In genomic region chr3:52688266-52688665, GRCh38 we compare ENCODE assay signal across 11 cellular contexts. TPM values are rescaled to one million over a fixed set of nuclear protein-coding genes. Genes with fewer than 3 reads are reported as not detected.
DNase-seq lines count a peak whose midpoint lies in the region; ATAC-seq, FAIRE-seq and TF ChIP-seq lines count a peak whose summit lies in the region.
"Had no signal": no experiment of that assay in that cellular context is flagged by ENCODE, and none has a peak within 500 bp of the region (broad histone marks: within the 10 kb centered on the region; RNA-seq: fewer than 3 reads in every experiment).

No MANE protein-coding gene starts in this region.

- H3K27me3 ChIP-seq in GM23338 (ENCODE audit: insufficient read depth) = no peaks in the 10 kb centered on the region
- H3K27me3 ChIP-seq in right lobe of liver = no peaks in the 10 kb centered on the region
- H3K27me3 ChIP-seq in dorsolateral prefrontal cortex = no peaks in the 10 kb centered on the region
- H3K27me3 ChIP-seq in pancreas = no peaks in the 10 kb centered on the region

- intact Hi-C loops in activated T-helper 1 cell treated with anti-CD3 and anti-CD28 coated beads, Interleukin-12 subunit alpha, Interleukin-12 subunit beta, Interleukin-2, Interleukin-4 antibody, amounts not matched to agents 30 ng/mL and 10 ng/mL and 1 ng/mL, durations not matched to agents 14 hours and 24 hours and 36 hours (cut with micrococcal nuclease) = loop anchor here (10.0 kb wide), 3 partner anchors 413 to 703 kb away; partner anchors contain the start of genes ACY1, DUSP7 and WDR82
- intact Hi-C loops in right lobe of liver (cut with DNase I) (no loop called here), dorsolateral prefrontal cortex (cut with DNase I) (loop anchor here (5.0 to 10.0 kb wide), 5 partner anchors 84 to 281 kb away; partner anchors contain the start of genes NEK4 (in 1 of the 2) and NISCH (in 1 of the 2)), pancreas (cut with DNase I) (no loop called here)

- no peaks in the 10 kb centered on the region for H3K9me3 Mint-ChIP-seq in GM23338
- H3K9me3 Mint-ChIP-seq in activated T-helper 1 cell treated with anti-CD3 and anti-CD28 coated beads, Interleukin-12 subunit alpha, Interleukin-12 subunit beta, Interleukin-2, Interleukin-4 antibody, amounts not matched to agents 30 ng/mL and 10 ng/mL and 1 ng/mL, durations not matched to agents 14 hours and 24 hours and 36 hours = no peaks in the 10 kb centered on the region

- peaks cover 24% of the 10 kb centered on the region for H4K20me1 ChIP-seq in GM23338 (replicated peaks; ENCODE audit: insufficient read depth)

- no peak for FAIRE-seq in A549 (lab: Jason Lieb, UNC)
- no peak for FAIRE-seq in pancreas (lab: Jason Lieb, UNC)
- FAIRE-seq: small intestine had no signal

- ATAC-seq in A549 (no peak), GM23338 (no peak), right lobe of liver (no peak), HG03457 (IDR thresholded peaks at IDR 0.05; ENCODE audit: unreplicated experiment) (no peak), pancreas (no peak)

- TF ChIP-seq RAD21 in A549 (conservative IDR thresholded peaks at IDR 0.05 in 1 of 2, IDR thresholded peaks at IDR 0.05 in 1 of 2) = no peak

- H3K9me3 ChIP-seq in A549 (no peaks in the 10 kb centered on the region), right lobe of liver (no peaks in the 10 kb centered on the region), pancreas (no peaks in the 10 kb centered on the region)

- H2AFZ ChIP-seq in GM23338 = no peak overlapping the region

- H3F3A ChIP-seq in GM23338 (replicated peaks; ENCODE audit: low read depth) = peaks cover 54% of the 10 kb centered on the region

- H3K4me1 ChIP-seq in A549 = peaks cover 36% of the 10 kb centered on the region; the same call in 2 of the 3 replicates
- peaks cover 12% of the 10 kb centered on the region; the same call in 1 of the 2 replicates for H3K4me1 ChIP-seq in GM23338 (ENCODE audit: insufficient read depth)
- H3K4me1 ChIP-seq in right lobe of liver = peaks cover 0 to 35% (median 11%) of the 10 kb centered on the region in 4 donors
- peaks cover 25 to 33% (median 28%) of the 10 kb centered on the region in 3 donors for H3K4me1 ChIP-seq in pancreas

- peaks cover 11% of the 10 kb centered on the region for H3K27me3 Mint-ChIP-seq in GM23338 (ENCODE audit: insufficient read depth, low read depth, poor library complexity)
- no peaks in the 10 kb centered on the region for H3K27me3 Mint-ChIP-seq in activated T-helper 1 cell treated with anti-CD3 and anti-CD28 coated beads, Interleukin-12 subunit alpha, Interleukin-12 subunit beta, Interleukin-2, Interleukin-4 antibody, amounts not matched to agents 30 ng/mL and 10 ng/mL and 1 ng/mL, durations not matched to agents 14 hours and 24 hours and 36 hours (ENCODE audit: insufficient read depth)

- peaks cover 79% of the 10 kb centered on the region for H3K36me3 Mint-ChIP-seq in GM23338 (ENCODE audit: low read depth)
- H3K36me3 Mint-ChIP-seq in activated T-helper 1 cell treated with anti-CD3 and anti-CD28 coated beads, Interleukin-12 subunit alpha, Interleukin-12 subunit beta, Interleukin-2, Interleukin-4 antibody, amounts not matched to agents 30 ng/mL and 10 ng/mL and 1 ng/mL, durations not matched to agents 14 hours and 24 hours and 36 hours (ENCODE audit: low read depth) = peaks cover 62% of the 10 kb centered on the region

- peaks cover 71% of the 10 kb centered on the region for H3K79me2 ChIP-seq in GM23338 (replicated peaks; ENCODE audit: insufficient read depth)

- peaks cover 61% of the 10 kb centered on the region for H3K36me3 ChIP-seq in GM23338 (ENCODE audit: insufficient read depth)
- H3K36me3 ChIP-seq in right lobe of liver = peaks cover 27 to 62% (median 47%) of the 10 kb centered on the region in 4 donors
- H3K36me3 ChIP-seq in pancreas = peaks cover 9 to 48% (median 47%) of the 10 kb centered on the region in 3 donors

- no peak for TF ChIP-seq POLR2A in A549 (IDR thresholded peaks at IDR 0.05; ENCODE audit: low read length)
- TF ChIP-seq POLR2A in right lobe of liver (IDR thresholded peaks at IDR 0.05) = peak; percentile 17

- no peak for TF ChIP-seq CTCF in A549 (IDR thresholded peaks at IDR 0.05)
- no peak for TF ChIP-seq CTCF in GM23338 (conservative IDR thresholded peaks at IDR 0.05; ENCODE audit: low read depth in 2 of 2)
- TF ChIP-seq CTCF in right lobe of liver (IDR thresholded peaks at IDR 0.05) = peak in 1 of 4 donors; percentile 1
- no peak for TF ChIP-seq CTCF in dorsolateral prefrontal cortex (IDR thresholded peaks at IDR 0.05 in 54 of 56, conservative IDR thresholded peaks at IDR 0.05 in 2 of 56; ENCODE audit: low read depth in 1 of 56, partially characterized antibody in 56 of 56)
- TF ChIP-seq CTCF in pancreas (IDR thresholded peaks at IDR 0.05) = no peak

- no peak for TF ChIP-seq EP300 in A549 (IDR thresholded peaks at IDR 0.05)

- no peak for DNase-seq in A549 (ENCODE audit: low read depth in 1 of 2, low spot score in 1 of 2)
- no peak for DNase-seq in GM23338 (ENCODE audit: low spot score)
- DNase-seq in activated T-helper 1 cell treated with anti-CD3 and anti-CD28 coated beads, Interleukin-12 subunit alpha, Interleukin-12 subunit beta, Interleukin-2, Interleukin-4 antibody, amounts not matched to agents 30 ng/mL and 10 ng/mL and 1 ng/mL, durations not matched to agents 14 hours and 24 hours and 36 hours (ENCODE audit: low spot score) = no peak
- DNase-seq in right lobe of liver = no peak
- DNase-seq in dorsolateral prefrontal cortex = no peak
- no peak for DNase-seq in pancreas
- no peak for DNase-seq in activated effector memory CD4-positive, alpha-beta T cell treated with anti-CD3 and anti-CD28 coated beads, Interleukin-2, amount 50 U/mL, for 16 hours
- DNase-seq: central memory CD4-positive, alpha-beta T cell; NCI-H146; small intestine had no signal

- peaks cover 12% of the 10 kb centered on the region for H3K4me1 Mint-ChIP-seq in GM23338
- H3K4me1 Mint-ChIP-seq in activated T-helper 1 cell treated with anti-CD3 and anti-CD28 coated beads, Interleukin-12 subunit alpha, Interleukin-12 subunit beta, Interleukin-2, Interleukin-4 antibody, amounts not matched to agents 30 ng/mL and 10 ng/mL and 1 ng/mL, durations not matched to agents 14 hours and 24 hours and 36 hours (ENCODE audit: low read depth) = peaks cover 66% of the 10 kb centered on the region

- H3K4me3 ChIP-seq in A549 (no peak overlapping the region), GM23338 (no peak overlapping the region), right lobe of liver (no peak overlapping the region), dorsolateral prefrontal cortex (no peak overlapping the region), pancreas (peak overlapping the region in 1 of 4 donors; percentile 88)

- H3K27ac ChIP-seq in A549 = no peak overlapping the region
- peak overlapping the region; percentile 8; the same call in 1 of the 2 replicates for H3K27ac ChIP-seq in GM23338 (ENCODE audit: low read depth)
- no peak overlapping the region for H3K27ac ChIP-seq in right lobe of liver
- no peak overlapping the region for H3K27ac ChIP-seq in dorsolateral prefrontal cortex
- no peak overlapping the region for H3K27ac ChIP-seq in pancreas

- POLR2A ChIA-PET in A549 (lab: Yijun Ruan, JAX) = no interaction called here

- WGBS in A549 (ENCODE audit: missing lambda C conversion rate) = 70% methylated on average over 6 of the region's 6 CpGs
- 30% methylated on average over 6 of the region's 6 CpGs for WGBS in right lobe of liver (ENCODE audit: insufficient coverage, low coverage, low lambda C conversion rate, missing lambda C conversion rate)
- WGBS in pancreas, 2 donors = 17 to 25% methylated on average over 6 of the region's 6 CpGs

- CTCF ChIA-PET in A549 (lab: Yijun Ruan, JAX) = no interaction called here

- H3K4me3 Mint-ChIP-seq in GM23338 = peak overlapping the region; percentile 99; the same call in 2 of the 3 replicates
- peak overlapping the region; percentile 98 for H3K4me3 Mint-ChIP-seq in activated T-helper 1 cell treated with anti-CD3 and anti-CD28 coated beads, Interleukin-12 subunit alpha, Interleukin-12 subunit beta, Interleukin-2, Interleukin-4 antibody, amounts not matched to agents 30 ng/mL and 10 ng/mL and 1 ng/mL, durations not matched to agents 14 hours and 24 hours and 36 hours

- no peaks in the 10 kb centered on the region for H3K9me2 ChIP-seq in GM23338 (ENCODE audit: insufficient read depth)

- peak overlapping the region; percentile 94 for H3K4me2 ChIP-seq in A549
- H3K4me2 ChIP-seq in GM23338 = no peak overlapping the region

- no peak overlapping the region for H3K27ac Mint-ChIP-seq in GM23338
- H3K27ac Mint-ChIP-seq in activated T-helper 1 cell treated with anti-CD3 and anti-CD28 coated beads, Interleukin-12 subunit alpha, Interleukin-12 subunit beta, Interleukin-2, Interleukin-4 antibody, amounts not matched to agents 30 ng/mL and 10 ng/mL and 1 ng/mL, durations not matched to agents 14 hours and 24 hours and 36 hours = peak overlapping the region; percentile 19

RNA-seq across cellular contexts. Expression of gene GNL3, which starts 2.4 kb away (rescaled TPM):
- polyA plus RNA-seq in A549 (2011; rRNA removed) (125 and 139 TPM in 2 replicates), A549 (2017; fragmentation: RNase III; extraction: RNeasy Plus Mini Kit Qiagen cat#74134 plus additional on column Dnase treatment) (123 to 146 TPM (median 125 TPM) in 3 replicates), GM23338 (2016; fragmentation: Nextera tagmentation; extraction: Ambion mirVana) (177 and 205 TPM in 2 replicates), pancreas (10 to 100 TPM; 56.8 to 65.6 TPM)
- 33.6 and 35.7 TPM in 2 replicates for polyA plus RNA-seq in A549 (2012; cell fraction: cytosol; rRNA removed)
- 46.9 and 71.0 TPM in 2 replicates for polyA plus RNA-seq in A549 (2012; cell fraction: nucleus; rRNA removed)
- 40.1 and 41.9 TPM in 2 replicates for polyA minus RNA-seq in A549 (2011; rRNA and poly(A)+ RNA removed)
- 138 and 169 TPM in 2 replicates for total RNA-seq in GM23338 (2014; rRNA removed; shearing (Covaris generic))
- 241 and 245 TPM in 2 replicates for total RNA-seq in activated T-helper 1 cell treated with anti-CD3 and anti-CD28 coated beads, Interleukin-12 subunit alpha, Interleukin-12 subunit beta, Interleukin-2, Interleukin-4 antibody, amounts not matched to agents 30 ng/mL and 10 ng/mL and 1 ng/mL, durations not matched to agents 14 hours and 24 hours and 36 hours
- total RNA-seq in right lobe of liver (10 to 100 TPM; 20.0 to 86.2 (median 41.7) TPM), dorsolateral prefrontal cortex (10 to 100 TPM; 22.3 to 57.4 (median 40.7) TPM), pancreas (10 to 100 TPM; 22.4 to 57.7 (median 45.5) TPM)

RNA-seq across cellular contexts. Expression of gene PBRM1, which starts 2.6 kb away (rescaled TPM):
- polyA plus RNA-seq in A549 (2011; rRNA removed) (21.6 and 24.9 TPM in 2 replicates), A549 (2017; fragmentation: RNase III; extraction: RNeasy Plus Mini Kit Qiagen cat#74134 plus additional on column Dnase treatment) (15.0 to 16.7 TPM (median 15.4 TPM) in 3 replicates), GM23338 (2016; fragmentation: Nextera tagmentation; extraction: Ambion mirVana) (40.8 and 57.5 TPM in 2 replicates), pancreas (1 to 10 TPM; 7.4 to 9.6 TPM)
- polyA plus RNA-seq in A549 (2012; cell fraction: cytosol; rRNA removed) = 7.4 and 7.8 TPM in 2 replicates
- 7.5 and 7.9 TPM in 2 replicates for polyA plus RNA-seq in A549 (2012; cell fraction: nucleus; rRNA removed)
- polyA minus RNA-seq in A549 (2011; rRNA and poly(A)+ RNA removed) = 31.5 and 33.2 TPM in 2 replicates
- 72.5 and 80.7 TPM in 2 replicates for total RNA-seq in GM23338 (2014; rRNA removed; shearing (Covaris generic))
- total RNA-seq in activated T-helper 1 cell treated with anti-CD3 and anti-CD28 coated beads, Interleukin-12 subunit alpha, Interleukin-12 subunit beta, Interleukin-2, Interleukin-4 antibody, amounts not matched to agents 30 ng/mL and 10 ng/mL and 1 ng/mL, durations not matched to agents 14 hours and 24 hours and 36 hours = 68.6 and 68.8 TPM in 2 replicates
- total RNA-seq in right lobe of liver (10 to 100 TPM; 17.1 to 36.4 (median 27.2) TPM), dorsolateral prefrontal cortex (10 to 100 TPM; 41.4 to 68.2 (median 53.3) TPM), pancreas (10 to 100 TPM; 18.3 to 34.9 (median 27.1) TPM)

RNA-seq across cellular contexts. Expression of gene GLT8D1, which starts 17.3 kb away (rescaled TPM):
- polyA plus RNA-seq in A549 (2011; rRNA removed) (58.5 and 74.9 TPM in 2 replicates), A549 (2017; fragmentation: RNase III; extraction: RNeasy Plus Mini Kit Qiagen cat#74134 plus additional on column Dnase treatment) (37.3 to 40.2 TPM (median 37.8 TPM) in 3 replicates), GM23338 (2016; fragmentation: Nextera tagmentation; extraction: Ambion mirVana) (24.6 and 30.0 TPM in 2 replicates), pancreas (10 to 100 TPM; 24.3 to 40.7 TPM)
- polyA plus RNA-seq in A549 (2012; cell fraction: cytosol; rRNA removed) = 29.3 and 33.3 TPM in 2 replicates
- 30.8 and 34.9 TPM in 2 replicates for polyA plus RNA-seq in A549 (2012; cell fraction: nucleus; rRNA removed)
- 24.2 and 28.1 TPM in 2 replicates for polyA minus RNA-seq in A549 (2011; rRNA and poly(A)+ RNA removed)
- 40.8 and 50.7 TPM in 2 replicates for total RNA-seq in GM23338 (2014; rRNA removed; shearing (Covaris generic))
- 33.9 and 40.6 TPM in 2 replicates for total RNA-seq in activated T-helper 1 cell treated with anti-CD3 and anti-CD28 coated beads, Interleukin-12 subunit alpha, Interleukin-12 subunit beta, Interleukin-2, Interleukin-4 antibody, amounts not matched to agents 30 ng/mL and 10 ng/mL and 1 ng/mL, durations not matched to agents 14 hours and 24 hours and 36 hours
- total RNA-seq in right lobe of liver (10 to 100 TPM; 23.0 to 63.1 (median 46.9) TPM), dorsolateral prefrontal cortex (10 to 100 TPM; 31.5 to 63.2 (median 47.2) TPM), pancreas (10 to 100 TPM; 19.0 to 35.0 (median 21.0) TPM)

RNA-seq across cellular contexts. Expression of gene SPCS1, which starts 17.6 kb away (rescaled TPM):
- polyA plus RNA-seq in A549 (2011; rRNA removed) (140 and 180 TPM in 2 replicates), A549 (2017; fragmentation: RNase III; extraction: RNeasy Plus Mini Kit Qiagen cat#74134 plus additional on column Dnase treatment) (181 to 184 TPM (median 183 TPM) in 3 replicates), GM23338 (2016; fragmentation: Nextera tagmentation; extraction: Ambion mirVana) (277 and 288 TPM in 2 replicates), pancreas (100 to 1,000 TPM in 1 of 2 donors, 10 to 100 TPM in 1; 52.4 to 121 TPM)
- 101 TPM in 2 replicates for polyA plus RNA-seq in A549 (2012; cell fraction: cytosol; rRNA removed)
- 56.4 and 130 TPM in 2 replicates for polyA plus RNA-seq in A549 (2012; cell fraction: nucleus; rRNA removed)
- 49.6 and 55.9 TPM in 2 replicates for polyA minus RNA-seq in A549 (2011; rRNA and poly(A)+ RNA removed)
- total RNA-seq in GM23338 (2014; rRNA removed; shearing (Covaris generic)) = 165 and 187 TPM in 2 replicates
- total RNA-seq in activated T-helper 1 cell treated with anti-CD3 and anti-CD28 coated beads, Interleukin-12 subunit alpha, Interleukin-12 subunit beta, Interleukin-2, Interleukin-4 antibody, amounts not matched to agents 30 ng/mL and 10 ng/mL and 1 ng/mL, durations not matched to agents 14 hours and 24 hours and 36 hours = 122 and 132 TPM in 2 replicates
- total RNA-seq in right lobe of liver (100 to 1,000 TPM in 3 of 6 experiments, 10 to 100 TPM in 3; 60.7 to 193 (median 94.1) TPM), dorsolateral prefrontal cortex (100 to 1,000 TPM in 5 of 120 experiments, 10 to 100 TPM in 115; 50.3 to 110 (median 78.8) TPM), pancreas (10 to 100 TPM; 54.9 to 87.1 (median 58.7) TPM)

Comparison
In these comparisons a context has a peak if more than half of its experiments do, and no peak if none do; other contexts are left out.
1. intact Hi-C loops: an anchor here in activated T-helper 1 cell treated with anti-CD3 and anti-CD28 coated beads, Interleukin-12 subunit alpha, Interleukin-12 subunit beta, Interleukin-2, Interleukin-4 antibody, amounts not matched to agents 30 ng/mL and 10 ng/mL and 1 ng/mL, durations not matched to agents 14 hours and 24 hours and 36 hours (10.0 kb wide) and dorsolateral prefrontal cortex (5.0 to 10.0 kb wide); none called in right lobe of liver and pancreas.